In genomic region chr10:76971565-76972170, GRCh38 we compare ENCODE assay signal across 27 cellular contexts.
"Had no signal": no experiment of that assay in that cellular context is flagged by ENCODE, and none has a peak within 500 bp of the region (broad histone marks: within the 10 kb centered on the region; RNA-seq: fewer than 3 reads in every experiment).

No MANE protein-coding gene starts in this region.

- H3K27ac Mint-ChIP-seq: activated CD4-positive, alpha-beta T cell treated with anti-CD3 and anti-CD28 coated beads for 36 hours; activated CD4-positive, alpha-beta T cell treated with anti-CD3 and anti-CD28 coated beads, Interleukin-2, amount 10 ng/mL, durations not matched to agents 7 days and 5 days; activated CD8-positive, alpha-beta T cell treated with anti-CD3 and anti-CD28 coated beads, Interleukin-2, amount 10 ng/mL, durations not matched to agents 7 days and 5 days; activated naive CD4-positive, alpha-beta T cell treated with anti-CD3 and anti-CD28 coated beads, Interleukin-2, amount 50 U/mL, for 24 hours; activated T-cell treated with anti-CD3 and anti-CD28 coated beads, Interleukin-2, amount 50 U/mL, for 24 hours; activated T-helper 2 cell treated with anti-CD3 and anti-CD28 coated beads, Interferon-gamma antibody, Interleukin-2, Interleukin-4, amounts not matched to agents 10 μg/mL and 5 μg/mL and 100 μg/mL, durations not matched to agents 14 hours and 24 hours and 36 hours; IgD-negative memory B cell; T-helper 1 cell treated with Interleukin-12 subunit alpha and Interleukin-12 subunit beta and Interleukin-4 antibody, amounts not matched to agents 30 μg/mL and 1 μg/mL, for 36 hours; T-helper 2 cell treated with Interferon-gamma antibody and Interleukin-4, amounts not matched to agents 5 μg/mL and 100 μg/mL, for 36 hours had no signal

- H3K27me3 ChIP-seq: adrenal gland, brain microvascular endothelial cell, MG63, SJCRH30 had no signal

- H3K9me3 Mint-ChIP-seq: activated CD4-positive, alpha-beta T cell treated with anti-CD3 and anti-CD28 coated beads, Interleukin-2, amount 10 ng/mL, durations not matched to agents 7 days and 5 days; activated naive CD4-positive, alpha-beta T cell treated with anti-CD3 and anti-CD28 coated beads, Interleukin-2, amount 50 U/mL, for 24 hours; activated T-cell treated with anti-CD3 and anti-CD28 coated beads, Interleukin-2, amount 50 U/mL, for 24 hours; activated T-helper 2 cell treated with anti-CD3 and anti-CD28 coated beads, Interferon-gamma antibody, Interleukin-2, Interleukin-4, amounts not matched to agents 10 μg/mL and 5 μg/mL and 100 μg/mL, durations not matched to agents 14 hours and 24 hours and 36 hours; IgD-negative memory B cell; T-helper 1 cell treated with Interleukin-12 subunit alpha and Interleukin-12 subunit beta and Interleukin-4 antibody, amounts not matched to agents 30 μg/mL and 1 μg/mL, for 36 hours; T-helper 2 cell treated with Interferon-gamma antibody and Interleukin-4, amounts not matched to agents 5 μg/mL and 100 μg/mL, for 36 hours had no signal

- H3K4me1 Mint-ChIP-seq: activated CD4-positive, alpha-beta T cell treated with anti-CD3 and anti-CD28 coated beads for 36 hours; activated CD4-positive, alpha-beta T cell treated with anti-CD3 and anti-CD28 coated beads, Interleukin-2, amount 10 ng/mL, durations not matched to agents 7 days and 5 days; activated naive CD4-positive, alpha-beta T cell treated with anti-CD3 and anti-CD28 coated beads, Interleukin-2, amount 50 U/mL, for 24 hours; IgD-negative memory B cell had no signal

- H3K36me3 Mint-ChIP-seq: activated naive CD4-positive, alpha-beta T cell treated with anti-CD3 and anti-CD28 coated beads, Interleukin-2, amount 50 U/mL, for 24 hours; IgD-negative memory B cell had no signal

- H3K4me3 ChIP-seq: adrenal gland, MG63, SJCRH30 had no signal

- ATAC-seq: activated CD4-positive, alpha-beta T cell treated with anti-CD3 and anti-CD28 coated beads for 36 hours; activated CD4-positive, CD25-positive, alpha-beta regulatory T cell treated with anti-CD3 and anti-CD28 coated beads, Interleukin-2, amount 50 U/mL, for 24 hours; activated CD8-positive, alpha-beta T cell treated with anti-CD3 and anti-CD28 coated beads, Interleukin-2, amount 10 ng/mL, durations not matched to agents 7 days and 5 days; Panc1 had no signal

- H3K27ac ChIP-seq: adrenal gland, brain microvascular endothelial cell, SJCRH30 had no signal

- H3K4me3 Mint-ChIP-seq: activated CD4-positive, alpha-beta T cell treated with anti-CD3 and anti-CD28 coated beads for 36 hours; activated CD4-positive, alpha-beta T cell treated with anti-CD3 and anti-CD28 coated beads, Interleukin-2, amount 10 ng/mL, durations not matched to agents 7 days and 5 days; activated CD8-positive, alpha-beta T cell treated with anti-CD3 and anti-CD28 coated beads, Interleukin-2, amount 10 ng/mL, durations not matched to agents 7 days and 5 days; activated naive CD4-positive, alpha-beta T cell treated with anti-CD3 and anti-CD28 coated beads, Interleukin-2, amount 50 U/mL, for 24 hours; activated T-cell treated with anti-CD3 and anti-CD28 coated beads, Interleukin-2, amount 50 U/mL, for 24 hours; IgD-negative memory B cell; T-helper 1 cell treated with Interleukin-12 subunit alpha and Interleukin-12 subunit beta and Interleukin-4 antibody, amounts not matched to agents 30 μg/mL and 1 μg/mL, for 36 hours; T-helper 2 cell treated with Interferon-gamma antibody and Interleukin-4, amounts not matched to agents 5 μg/mL and 100 μg/mL, for 36 hours had no signal

- H3K9me3 ChIP-seq: adrenal gland, MG63, SJCRH30 had no signal

- H3K27me3 Mint-ChIP-seq: activated CD4-positive, alpha-beta T cell treated with anti-CD3 and anti-CD28 coated beads for 36 hours; activated CD4-positive, alpha-beta T cell treated with anti-CD3 and anti-CD28 coated beads, Interleukin-2, amount 10 ng/mL, durations not matched to agents 7 days and 5 days; activated T-cell treated with anti-CD3 and anti-CD28 coated beads, Interleukin-2, amount 50 U/mL, for 24 hours had no signal

- H3K4me1 ChIP-seq: adrenal gland had no signal

- DNase-seq: activated CD4-positive, alpha-beta T cell treated with anti-CD3 and anti-CD28 coated beads for 36 hours; activated CD4-positive, alpha-beta T cell treated with anti-CD3 and anti-CD28 coated beads, Interleukin-2, amount 10 ng/mL, durations not matched to agents 7 days and 5 days; activated CD4-positive, alpha-beta T cell treated with anti-CD3 and anti-CD28 coated beads, Interleukin-2, amount 50 U/mL, for 48 hours; activated CD8-positive, alpha-beta T cell treated with anti-CD3 and anti-CD28 coated beads, Interleukin-2, amount 10 ng/mL, durations not matched to agents 7 days and 5 days; activated gamma-delta T cell; activated naive CD4-positive, alpha-beta T cell treated with Interleukin-2 at 50 U/mL for 16 hours; activated T-cell treated with anti-CD3 and anti-CD28 coated beads, Interleukin-2, amount 50 U/mL, for 24 hours; adrenal gland; brain microvascular endothelial cell; central memory CD4-positive, alpha-beta T cell; Kasumi-1; KG1; MG63; NCI-H1092; NCI-H1436 treated with DMSO at 0.1 percent for 48 hours; NCI-H1694 treated with DMSO at 0.1 percent for 48 hours; NCI-H2029; NCI-H345; SHP77; SJCRH30 had no signal

- H3K36me3 ChIP-seq: adrenal gland, brain microvascular endothelial cell, MG63, SJCRH30 had no signal
